Comparison of ENCODE assay signal across 2 cellular contexts in genomic region chr1:224616761-224617409, GRCh38.
TF ChIP-seq lines count a peak whose summit lies in the region.

No MANE protein-coding gene starts in this region.

TF ChIP-seq in SK-N-SH, 30 proteins besides CTCF, POLR2A, EP300 and RAD21 (continued from another document):
- TF ChIP-seq, protein P1, sequence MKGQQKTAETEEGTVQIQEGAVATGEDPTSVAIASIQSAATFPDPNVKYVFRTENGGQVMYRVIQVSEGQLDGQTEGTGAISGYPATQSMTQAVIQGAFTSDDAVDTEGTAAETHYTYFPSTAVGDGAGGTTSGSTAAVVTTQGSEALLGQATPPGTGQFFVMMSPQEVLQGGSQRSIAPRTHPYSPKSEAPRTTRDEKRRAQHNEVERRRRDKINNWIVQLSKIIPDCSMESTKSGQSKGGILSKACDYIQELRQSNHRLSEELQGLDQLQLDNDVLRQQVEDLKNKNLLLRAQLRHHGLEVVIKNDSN (IDR thresholded peaks at IDR 0.05; ENCODE audit: borderline replicate concordance, low read depth), result no peak
- TF ChIP-seq NRF1 (IDR thresholded peaks at IDR 0.05; ENCODE audit: low read depth, low read length) (no peak), RFX5 (IDR thresholded peaks at IDR 0.05; ENCODE audit: low read length) (no peak), RCOR1 (IDR thresholded peaks at IDR 0.05; ENCODE audit: low read length) (no peak), PBX3 (IDR thresholded peaks at IDR 0.05) (no peak), MXI1 (IDR thresholded peaks at IDR 0.05; ENCODE audit: low read depth, low read length) (no peak), FOSL2 (IDR thresholded peaks at IDR 0.05; ENCODE audit: borderline replicate concordance, low read depth) (no peak)
- TF ChIP-seq, protein P2, sequence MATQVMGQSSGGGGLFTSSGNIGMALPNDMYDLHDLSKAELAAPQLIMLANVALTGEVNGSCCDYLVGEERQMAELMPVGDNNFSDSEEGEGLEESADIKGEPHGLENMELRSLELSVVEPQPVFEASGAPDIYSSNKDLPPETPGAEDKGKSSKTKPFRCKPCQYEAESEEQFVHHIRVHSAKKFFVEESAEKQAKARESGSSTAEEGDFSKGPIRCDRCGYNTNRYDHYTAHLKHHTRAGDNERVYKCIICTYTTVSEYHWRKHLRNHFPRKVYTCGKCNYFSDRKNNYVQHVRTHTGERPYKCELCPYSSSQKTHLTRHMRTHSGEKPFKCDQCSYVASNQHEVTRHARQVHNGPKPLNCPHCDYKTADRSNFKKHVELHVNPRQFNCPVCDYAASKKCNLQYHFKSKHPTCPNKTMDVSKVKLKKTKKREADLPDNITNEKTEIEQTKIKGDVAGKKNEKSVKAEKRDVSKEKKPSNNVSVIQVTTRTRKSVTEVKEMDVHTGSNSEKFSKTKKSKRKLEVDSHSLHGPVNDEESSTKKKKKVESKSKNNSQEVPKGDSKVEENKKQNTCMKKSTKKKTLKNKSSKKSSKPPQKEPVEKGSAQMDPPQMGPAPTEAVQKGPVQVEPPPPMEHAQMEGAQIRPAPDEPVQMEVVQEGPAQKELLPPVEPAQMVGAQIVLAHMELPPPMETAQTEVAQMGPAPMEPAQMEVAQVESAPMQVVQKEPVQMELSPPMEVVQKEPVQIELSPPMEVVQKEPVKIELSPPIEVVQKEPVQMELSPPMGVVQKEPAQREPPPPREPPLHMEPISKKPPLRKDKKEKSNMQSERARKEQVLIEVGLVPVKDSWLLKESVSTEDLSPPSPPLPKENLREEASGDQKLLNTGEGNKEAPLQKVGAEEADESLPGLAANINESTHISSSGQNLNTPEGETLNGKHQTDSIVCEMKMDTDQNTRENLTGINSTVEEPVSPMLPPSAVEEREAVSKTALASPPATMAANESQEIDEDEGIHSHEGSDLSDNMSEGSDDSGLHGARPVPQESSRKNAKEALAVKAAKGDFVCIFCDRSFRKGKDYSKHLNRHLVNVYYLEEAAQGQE (IDR thresholded peaks at IDR 0.05; ENCODE audit: low read depth, low read length), result no peak

TF ChIP-seq in HepG2, 621 proteins besides CTCF, POLR2A, EP300 and RAD21 (continued from another document):
- no peak for TF ChIP-seq TEAD3 (CRISPR knock-in tag; optimal IDR thresholded peaks at IDR 0.05; ENCODE audit: borderline replicate concordance)
- TF ChIP-seq MEIS1 (CRISPR knock-in tag; IDR thresholded peaks at IDR 0.05; ENCODE audit: borderline replicate concordance), result no peak
- TF ChIP-seq, protein P3, sequence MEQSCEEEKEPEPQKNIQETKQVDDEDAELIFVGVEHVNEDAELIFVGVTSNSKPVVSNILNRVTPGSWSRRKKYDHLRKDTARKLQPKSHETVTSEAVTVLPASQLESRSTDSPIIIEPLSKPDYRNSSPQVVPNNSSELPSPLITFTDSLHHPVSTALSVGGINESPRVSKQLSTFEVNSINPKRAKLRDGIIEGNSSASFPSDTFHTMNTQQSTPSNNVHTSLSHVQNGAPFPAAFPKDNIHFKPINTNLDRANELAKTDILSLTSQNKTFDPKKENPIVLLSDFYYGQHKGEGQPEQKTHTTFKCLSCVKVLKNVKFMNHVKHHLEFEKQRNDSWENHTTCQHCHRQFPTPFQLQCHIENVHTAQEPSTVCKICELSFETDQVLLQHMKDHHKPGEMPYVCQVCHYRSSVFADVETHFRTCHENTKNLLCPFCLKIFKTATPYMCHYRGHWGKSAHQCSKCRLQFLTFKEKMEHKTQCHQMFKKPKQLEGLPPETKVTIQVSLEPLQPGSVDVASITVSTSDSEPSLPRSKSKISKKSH (CRISPR knock-in tag; IDR thresholded peaks at IDR 0.05; ENCODE audit: borderline replicate concordance), result no peak
- TF ChIP-seq U2AF1 (optimal IDR thresholded peaks at IDR 0.05; ENCODE audit: low read depth, low read length), result no peak
- no peak for TF ChIP-seq ZNF160 (CRISPR knock-in tag; IDR thresholded peaks at IDR 0.05)
- no peak for TF ChIP-seq NCOA1 (CRISPR knock-in tag; IDR thresholded peaks at IDR 0.05)
- no peak for TF ChIP-seq KDM2A (CRISPR knock-in tag; IDR thresholded peaks at IDR 0.05; ENCODE audit: borderline replicate concordance, low read depth)
- TF ChIP-seq ZNF547 (CRISPR knock-in tag; IDR thresholded peaks at IDR 0.05), result no peak
- TF ChIP-seq HES4 (CRISPR knock-in tag; IDR thresholded peaks at IDR 0.05; ENCODE audit: borderline replicate concordance), result no peak
- no peak for TF ChIP-seq ARNT (IDR thresholded peaks at IDR 0.05)
- TF ChIP-seq ATF7-NPFF (CRISPR knock-in tag; IDR thresholded peaks at IDR 0.05; ENCODE audit: low read depth), result no peak
- TF ChIP-seq ZNF274 (CRISPR knock-in tag; IDR thresholded peaks at IDR 0.05), result no peak
- no peak for TF ChIP-seq ZBTB46 (CRISPR knock-in tag; IDR thresholded peaks at IDR 0.05; ENCODE audit: borderline replicate concordance)
